18 cellular contexts compared by ENCODE assay signal in the genomic region with DNA sequence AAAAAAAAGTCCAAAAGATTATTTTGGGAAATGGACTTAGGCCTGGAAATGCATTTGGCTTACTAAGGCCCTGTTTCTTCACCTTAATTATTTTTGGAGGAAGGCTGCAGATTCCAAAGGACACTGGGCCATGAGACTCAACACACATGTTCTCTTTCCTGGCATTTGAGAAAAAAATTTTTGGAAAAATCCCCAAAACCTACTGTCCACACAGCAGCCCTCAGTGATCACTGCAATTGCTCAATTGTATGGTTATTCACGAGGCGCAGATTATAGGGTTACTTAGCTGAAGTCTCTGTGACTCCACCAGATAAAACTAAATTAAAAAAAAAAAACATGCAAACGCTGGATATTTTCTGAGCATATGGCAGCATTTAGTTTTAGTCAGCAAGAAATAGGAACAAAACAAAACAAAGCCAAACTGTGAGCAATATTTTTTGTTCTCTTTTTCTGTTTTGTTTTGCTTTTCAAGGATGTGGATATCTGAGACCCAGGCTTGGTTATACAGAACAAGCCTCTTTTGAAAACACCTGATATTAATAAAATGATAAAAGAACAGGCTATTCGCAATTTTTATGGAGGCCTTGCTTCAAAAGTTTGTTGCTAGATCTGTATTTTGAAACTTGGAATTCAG.
DNase-seq lines count a peak whose midpoint lies in the region; ATAC-seq and TF ChIP-seq lines count a peak whose summit lies in the region.
"Had no signal": no experiment of that assay in that cellular context is flagged by ENCODE, and none has a peak within 500 bp of the region (broad histone marks: within the 10 kb centered on the region; RNA-seq: fewer than 3 reads in every experiment).

No MANE protein-coding gene starts in this region.

- no peaks in the 10 kb centered on the region for H3K36me3 Mint-ChIP-seq in GM23338 (ENCODE audit: low read depth)
- H3K36me3 Mint-ChIP-seq: activated CD4-positive, alpha-beta memory T cell treated with anti-CD3 and anti-CD28 coated beads for 36 hours; activated naive CD4-positive, alpha-beta T cell treated with anti-CD3 and anti-CD28 coated beads, Interleukin-2, amount 10 ng/mL, durations not matched to agents 7 days and 5 days; CD14-positive monocyte had no signal

- no peak for TF ChIP-seq POLR2A in Peyer's patch (IDR thresholded peaks at IDR 0.05)

- intact Hi-C loops in right cardiac atrium (cut with DNase I): no loop called here

- H3K4me1 ChIP-seq in right cardiac atrium (ENCODE audit: control insufficient read depth, insufficient read depth, low read length) (no peaks in the 10 kb centered on the region), skeletal muscle tissue (ENCODE audit: control insufficient read depth in 3 of 3, insufficient read depth in 3 of 3, low read length in 3 of 3) (no peaks in the 10 kb centered on the region), GM23338 (ENCODE audit: insufficient read depth) (no peaks in the 10 kb centered on the region), Peyer's patch (no peaks in the 10 kb centered on the region)
- H3K4me1 ChIP-seq: A549 had no signal

- H3K27ac ChIP-seq in coronary artery (peak overlapping the region; percentile 24 to 56), right cardiac atrium (ENCODE audit: low read length) (no peak overlapping the region), skeletal muscle tissue (ENCODE audit: low read depth, low read length) (peak overlapping the region; percentile 58), GM23338 (ENCODE audit: low read depth) (no peak overlapping the region), Peyer's patch (no peak overlapping the region)
- H3K27ac ChIP-seq: A549 had no signal

- H3K9ac ChIP-seq in skeletal muscle tissue (ENCODE audit: low read depth in 1 of 3, low read length in 3 of 3): no peak overlapping the region

- H3K9me3 ChIP-seq in right cardiac atrium (ENCODE audit: control insufficient read depth, low read length) (no peaks in the 10 kb centered on the region), skeletal muscle tissue (ENCODE audit: control insufficient read depth in 3 of 3, low read length in 3 of 3) (no peaks in the 10 kb centered on the region), Peyer's patch (no peaks in the 10 kb centered on the region)
- H3K9me3 ChIP-seq: A549, esophagus muscularis mucosa had no signal

- no peak for TF ChIP-seq CTCF in coronary artery (IDR thresholded peaks at IDR 0.05)
- TF ChIP-seq CTCF in GM23338 (conservative IDR thresholded peaks at IDR 0.05; ENCODE audit: low read depth in 2 of 2): no peak
- TF ChIP-seq CTCF in Peyer's patch (IDR thresholded peaks at IDR 0.05): no peak

- WGBS in right cardiac atrium: 58% methylated on average over 4 of the region's 4 CpGs

- H3K4me1 Mint-ChIP-seq in GM23338: no peaks in the 10 kb centered on the region
- H3K4me1 Mint-ChIP-seq: activated naive CD4-positive, alpha-beta T cell treated with anti-CD3 and anti-CD28 coated beads, Interleukin-2, amount 10 ng/mL, durations not matched to agents 7 days and 5 days; CD14-positive monocyte had no signal

- H3K27me3 ChIP-seq in right cardiac atrium (ENCODE audit: control insufficient read depth, insufficient read depth) (no peaks in the 10 kb centered on the region), skeletal muscle tissue (ENCODE audit: control insufficient read depth in 3 of 3, insufficient read depth in 3 of 3, low read length in 3 of 3) (no peaks in the 10 kb centered on the region), GM23338 (ENCODE audit: insufficient read depth) (no peaks in the 10 kb centered on the region), Peyer's patch (no peaks in the 10 kb centered on the region)
- H3K27me3 ChIP-seq: esophagus muscularis mucosa had no signal

- peak; percentile 80 to 89 for ATAC-seq in right cardiac atrium
- no peak for ATAC-seq in GM23338
- no peak for ATAC-seq in GM21515 (IDR thresholded peaks at IDR 0.05; ENCODE audit: unreplicated experiment)
- ATAC-seq: A549 had no signal

- H3K79me2 ChIP-seq in GM23338 (replicated peaks; ENCODE audit: insufficient read depth): no peaks in the 10 kb centered on the region

- no peak overlapping the region for H2AFZ ChIP-seq in GM23338

- no peak overlapping the region for H3K4me2 ChIP-seq in GM23338
- H3K4me2 ChIP-seq: A549 had no signal

- peak; percentile 35 for DNase-seq in AG08395 (ENCODE audit: low spot score)
- DNase-seq in coronary artery (ENCODE audit: low spot score): no peak
- DNase-seq in right cardiac atrium: no peak
- no peak for DNase-seq in GM23338 (ENCODE audit: low spot score)
- no peak for DNase-seq in Peyer's patch
- DNase-seq in H4 (ENCODE audit: low spot score): no peak
- DNase-seq: activated CD4-positive, alpha-beta memory T cell treated with anti-CD3 and anti-CD28 coated beads for 36 hours; activated naive CD4-positive, alpha-beta T cell treated with anti-CD3 and anti-CD28 coated beads, Interleukin-2, amount 10 ng/mL, durations not matched to agents 7 days and 5 days; dermis blood vessel endothelial cell; Kasumi-1; NCI-H526 treated with DMSO at 0.1 percent for 48 hours; retina; SHP77 treated with DMSO at 0.1 percent for 48 hours had no signal

- H4K20me1 ChIP-seq in GM23338 (replicated peaks; ENCODE audit: insufficient read depth): no peaks in the 10 kb centered on the region

- H3K4me3 ChIP-seq in coronary artery: no peak overlapping the region
- H3K4me3 ChIP-seq in right cardiac atrium (ENCODE audit: low read length): no peak overlapping the region
- no peak overlapping the region for H3K4me3 ChIP-seq in skeletal muscle tissue (ENCODE audit: low read length in 3 of 3)
- no peak overlapping the region for H3K4me3 ChIP-seq in GM23338
- H3K4me3 ChIP-seq in Peyer's patch: no peak overlapping the region
- H3K4me3 ChIP-seq: A549, esophagus muscularis mucosa had no signal

- peaks cover 1% of the 10 kb centered on the region for H3K27me3 Mint-ChIP-seq in GM23338 (ENCODE audit: insufficient read depth, low read depth, poor library complexity)
- H3K27me3 Mint-ChIP-seq: activated naive CD4-positive, alpha-beta T cell treated with anti-CD3 and anti-CD28 coated beads, Interleukin-2, amount 10 ng/mL, durations not matched to agents 7 days and 5 days had no signal

- H3K36me3 ChIP-seq in skeletal muscle tissue (ENCODE audit: control insufficient read depth in 3 of 3, insufficient read depth in 3 of 3, low read length in 3 of 3): no peaks in the 10 kb centered on the region
- H3K36me3 ChIP-seq in GM23338 (ENCODE audit: insufficient read depth): no peaks in the 10 kb centered on the region
- no peaks in the 10 kb centered on the region for H3K36me3 ChIP-seq in Peyer's patch
- H3K36me3 ChIP-seq: esophagus muscularis mucosa had no signal

- H3K27ac Mint-ChIP-seq in GM23338: no peak overlapping the region
- H3K27ac Mint-ChIP-seq: activated CD4-positive, alpha-beta memory T cell treated with anti-CD3 and anti-CD28 coated beads for 36 hours; activated naive CD4-positive, alpha-beta T cell treated with anti-CD3 and anti-CD28 coated beads, Interleukin-2, amount 10 ng/mL, durations not matched to agents 7 days and 5 days; CD14-positive monocyte had no signal

- H3K9me2 ChIP-seq in GM23338 (ENCODE audit: insufficient read depth): 0 out of 2 replicates have a peak, but pooled peaks cover 3% of the 10 kb centered on the region

- H3K9me3 Mint-ChIP-seq in GM23338: peaks cover under 1% of the 10 kb centered on the region; the same call in 2 of the 3 replicates
- H3K9me3 Mint-ChIP-seq: activated CD4-positive, alpha-beta memory T cell treated with anti-CD3 and anti-CD28 coated beads for 36 hours; activated naive CD4-positive, alpha-beta T cell treated with anti-CD3 and anti-CD28 coated beads, Interleukin-2, amount 10 ng/mL, durations not matched to agents 7 days and 5 days had no signal

- no peak overlapping the region for H3K4me3 Mint-ChIP-seq in GM23338
- H3K4me3 Mint-ChIP-seq: activated CD4-positive, alpha-beta memory T cell treated with anti-CD3 and anti-CD28 coated beads for 36 hours; activated naive CD4-positive, alpha-beta T cell treated with anti-CD3 and anti-CD28 coated beads, Interleukin-2, amount 10 ng/mL, durations not matched to agents 7 days and 5 days; CD14-positive monocyte had no signal

- H3F3A ChIP-seq in GM23338 (replicated peaks; ENCODE audit: low read depth): no peaks in the 10 kb centered on the region

TF ChIP-seq in GM23338, 12 proteins besides CTCF, POLR2A, EP300 and RAD21:
- TF ChIP-seq, protein P1, sequence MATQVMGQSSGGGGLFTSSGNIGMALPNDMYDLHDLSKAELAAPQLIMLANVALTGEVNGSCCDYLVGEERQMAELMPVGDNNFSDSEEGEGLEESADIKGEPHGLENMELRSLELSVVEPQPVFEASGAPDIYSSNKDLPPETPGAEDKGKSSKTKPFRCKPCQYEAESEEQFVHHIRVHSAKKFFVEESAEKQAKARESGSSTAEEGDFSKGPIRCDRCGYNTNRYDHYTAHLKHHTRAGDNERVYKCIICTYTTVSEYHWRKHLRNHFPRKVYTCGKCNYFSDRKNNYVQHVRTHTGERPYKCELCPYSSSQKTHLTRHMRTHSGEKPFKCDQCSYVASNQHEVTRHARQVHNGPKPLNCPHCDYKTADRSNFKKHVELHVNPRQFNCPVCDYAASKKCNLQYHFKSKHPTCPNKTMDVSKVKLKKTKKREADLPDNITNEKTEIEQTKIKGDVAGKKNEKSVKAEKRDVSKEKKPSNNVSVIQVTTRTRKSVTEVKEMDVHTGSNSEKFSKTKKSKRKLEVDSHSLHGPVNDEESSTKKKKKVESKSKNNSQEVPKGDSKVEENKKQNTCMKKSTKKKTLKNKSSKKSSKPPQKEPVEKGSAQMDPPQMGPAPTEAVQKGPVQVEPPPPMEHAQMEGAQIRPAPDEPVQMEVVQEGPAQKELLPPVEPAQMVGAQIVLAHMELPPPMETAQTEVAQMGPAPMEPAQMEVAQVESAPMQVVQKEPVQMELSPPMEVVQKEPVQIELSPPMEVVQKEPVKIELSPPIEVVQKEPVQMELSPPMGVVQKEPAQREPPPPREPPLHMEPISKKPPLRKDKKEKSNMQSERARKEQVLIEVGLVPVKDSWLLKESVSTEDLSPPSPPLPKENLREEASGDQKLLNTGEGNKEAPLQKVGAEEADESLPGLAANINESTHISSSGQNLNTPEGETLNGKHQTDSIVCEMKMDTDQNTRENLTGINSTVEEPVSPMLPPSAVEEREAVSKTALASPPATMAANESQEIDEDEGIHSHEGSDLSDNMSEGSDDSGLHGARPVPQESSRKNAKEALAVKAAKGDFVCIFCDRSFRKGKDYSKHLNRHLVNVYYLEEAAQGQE (IDR thresholded peaks at IDR 0.05; ENCODE audit: unreplicated experiment): no peak
- TF ChIP-seq JUNB (IDR thresholded peaks at IDR 0.05; ENCODE audit: unreplicated experiment) (no peak), ZNF114 (CRISPR knock-in tag; IDR thresholded peaks at IDR 0.05) (no peak), STAT1 (IDR thresholded peaks at IDR 0.05; ENCODE audit: unreplicated experiment) (no peak), NANOG (IDR thresholded peaks at IDR 0.05; ENCODE audit: borderline replicate concordance) (no peak), EZH2phosphoT487 (IDR thresholded peaks at IDR 0.05; ENCODE audit: unreplicated experiment) (no peak)

Comparison
In these comparisons a context has a peak if more than half of its experiments do, and no peak if none do; other contexts are left out.
1. H3K27ac ChIP-seq: peak in coronary artery (2 of 2) and skeletal muscle tissue (single experiment); none in right cardiac atrium (single experiment), GM23338 (single experiment) and Peyer's patch (0 of 4).
2. ATAC-seq: peak in right cardiac atrium (2 of 2); none in GM23338 (single experiment) and GM21515 (single experiment).